Comparison of ENCODE assay signal across 1 cellular context in the genomic region with DNA sequence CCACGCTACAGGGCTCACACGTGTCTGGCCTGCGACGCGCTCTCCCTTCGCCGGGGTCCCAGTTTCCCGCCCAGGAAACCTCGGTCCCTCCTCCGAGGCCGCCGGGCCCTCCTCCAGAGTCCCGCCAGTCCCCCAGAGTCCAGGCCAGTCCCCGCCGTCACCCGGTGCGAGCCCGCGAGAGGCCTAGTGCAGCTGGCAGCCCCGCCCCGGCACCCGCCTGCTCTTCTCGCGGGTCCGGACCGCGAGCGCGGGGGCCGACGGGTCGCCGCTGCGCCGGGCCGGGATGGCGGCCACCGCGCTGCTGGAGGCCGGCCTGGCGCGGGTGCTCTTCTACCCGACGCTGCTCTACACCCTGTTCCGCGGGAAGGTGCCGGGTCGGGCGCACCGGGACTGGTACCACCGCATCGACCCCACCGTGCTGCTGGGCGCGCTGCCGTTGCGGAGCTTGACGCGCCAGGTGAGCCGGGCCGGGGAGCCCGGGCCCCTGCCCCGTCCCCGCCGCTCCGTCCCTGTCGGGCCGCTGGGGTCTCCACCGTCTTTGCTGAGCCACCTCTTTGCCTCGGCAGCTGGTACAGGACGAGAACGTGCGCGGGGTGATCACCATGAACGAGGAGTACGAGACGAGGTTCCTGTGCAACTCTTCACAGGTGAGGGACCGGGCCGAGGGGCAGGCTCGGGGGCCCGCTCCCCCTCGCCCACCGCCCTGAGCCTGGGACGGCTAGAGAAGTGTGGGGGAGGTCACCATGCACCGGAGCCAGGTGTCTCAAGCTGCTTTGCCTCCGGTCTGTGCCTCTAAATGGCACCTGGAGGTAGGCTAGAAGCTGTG.
TF ChIP-seq lines count a peak whose summit lies in the region.

A gene with protein sequence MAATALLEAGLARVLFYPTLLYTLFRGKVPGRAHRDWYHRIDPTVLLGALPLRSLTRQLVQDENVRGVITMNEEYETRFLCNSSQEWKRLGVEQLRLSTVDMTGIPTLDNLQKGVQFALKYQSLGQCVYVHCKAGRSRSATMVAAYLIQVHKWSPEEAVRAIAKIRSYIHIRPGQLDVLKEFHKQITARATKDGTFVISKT (plus strand): TSS at position 260 of the 826 bp plus-strand sequence. CDS start 24 bp downstream, at position 284.

TF ChIP-seq in SK-N-SH treated with all-trans-retinoic acid at 6 μM for 48 hours, 23 proteins besides CTCF, POLR2A, EP300 and RAD21 (continued from another document):
- TF ChIP-seq, protein P1, sequence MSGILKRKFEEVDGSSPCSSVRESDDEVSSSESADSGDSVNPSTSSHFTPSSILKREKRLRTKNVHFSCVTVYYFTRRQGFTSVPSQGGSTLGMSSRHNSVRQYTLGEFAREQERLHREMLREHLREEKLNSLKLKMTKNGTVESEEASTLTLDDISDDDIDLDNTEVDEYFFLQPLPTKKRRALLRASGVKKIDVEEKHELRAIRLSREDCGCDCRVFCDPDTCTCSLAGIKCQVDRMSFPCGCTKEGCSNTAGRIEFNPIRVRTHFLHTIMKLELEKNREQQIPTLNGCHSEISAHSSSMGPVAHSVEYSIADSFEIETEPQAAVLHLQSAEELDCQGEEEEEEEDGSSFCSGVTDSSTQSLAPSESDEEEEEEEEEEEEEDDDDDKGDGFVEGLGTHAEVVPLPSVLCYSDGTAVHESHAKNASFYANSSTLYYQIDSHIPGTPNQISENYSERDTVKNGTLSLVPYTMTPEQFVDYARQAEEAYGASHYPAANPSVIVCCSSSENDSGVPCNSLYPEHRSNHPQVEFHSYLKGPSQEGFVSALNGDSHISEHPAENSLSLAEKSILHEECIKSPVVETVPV (CRISPR knock-in tag; IDR thresholded peaks at IDR 0.05), result no peak
